Comparison of ENCODE assay signal across 8 cellular contexts in the genomic region with DNA sequence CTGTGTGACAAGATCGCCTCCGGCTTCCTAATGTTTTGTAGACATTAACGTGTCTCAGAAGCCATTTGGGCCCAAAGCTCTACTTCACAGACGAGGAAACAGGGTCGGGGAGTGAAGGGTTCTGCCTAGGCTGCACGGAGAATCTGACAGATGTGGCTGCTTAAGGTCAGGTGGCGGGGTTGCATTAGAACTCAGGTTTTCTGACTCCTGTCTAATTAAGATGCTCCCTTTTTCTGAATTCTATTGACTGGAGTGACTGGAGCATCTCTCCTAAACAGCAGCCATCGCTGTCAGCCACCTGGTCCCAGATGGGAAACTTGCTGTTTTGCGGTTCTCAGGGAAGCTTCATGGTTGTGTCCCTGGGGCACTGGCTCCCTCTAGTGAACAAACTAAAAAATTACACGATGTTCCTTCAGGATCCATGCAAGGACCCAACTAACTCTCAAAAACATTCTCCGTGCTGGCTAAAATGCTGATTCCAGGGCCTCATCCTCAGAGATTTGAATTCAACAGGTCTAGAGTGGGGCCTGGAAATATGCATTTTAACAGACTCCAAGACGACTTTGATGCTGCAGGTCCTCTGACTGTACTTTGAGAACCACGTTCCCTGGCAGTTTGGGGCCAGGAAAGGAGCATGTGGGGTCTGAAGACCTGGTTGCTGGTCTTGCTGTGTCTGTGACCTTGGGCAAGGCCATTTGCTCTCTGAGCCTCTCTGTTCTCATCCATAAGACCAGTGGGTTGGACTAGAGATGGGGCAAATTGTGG.
DNase-seq lines count a peak whose midpoint lies in the region; ATAC-seq, FAIRE-seq and TF ChIP-seq lines count a peak whose summit lies in the region.

No MANE protein-coding gene starts in this region.

- in situ Hi-C loops in G401 (cut with HindIII; ENCODE audit: low sequenced_read_pairs) = no loop called here

- FAIRE-seq in keratinocyte (lab: Jason Lieb, UNC) = peak; percentile 69

- H3K27me3 ChIP-seq in keratinocyte (ENCODE audit: control insufficient read depth, extremely low read depth, insufficient read depth, low read length) = no peaks in the 10 kb centered on the region

- H3K9me1 ChIP-seq in keratinocyte (ENCODE audit: control insufficient read depth, extremely low read depth, insufficient read depth, low read length) = no peaks in the 10 kb centered on the region

- H3K4me3 Mint-ChIP-seq in T-helper 17 cell = no peak overlapping the region

- H4K20me1 ChIP-seq in keratinocyte (ENCODE audit: control insufficient read depth, extremely low read depth, insufficient read depth, low read length) = no peaks in the 10 kb centered on the region

- ATAC-seq in T-helper 17 cell (peak; percentile 50), HG03159 (IDR thresholded peaks at IDR 0.05; ENCODE audit: unreplicated experiment) (no peak), GM18870 (IDR thresholded peaks at IDR 0.05; ENCODE audit: unreplicated experiment) (no peak)

- no peaks in the 10 kb centered on the region for H3K79me2 ChIP-seq in keratinocyte (ENCODE audit: control insufficient read depth, insufficient read depth, low read length)

- peaks cover 18% of the 10 kb centered on the region for H3K27me3 Mint-ChIP-seq in T-helper 17 cell

- no peak overlapping the region for H3K4me3 ChIP-seq in LNCaP clone FGC (ENCODE audit: low read depth, low read length)
- H3K4me3 ChIP-seq in keratinocyte (ENCODE audit: control insufficient read depth in 2 of 3, extremely low read depth in 1 of 3, insufficient read depth in 2 of 3, low read depth in 1 of 3, low read length in 3 of 3) = no peak overlapping the region

- DNase-seq in G401 (ENCODE audit: low spot score) = peak; percentile 71
- DNase-seq in LNCaP clone FGC (ENCODE audit: low read depth) = peak; percentile 3
- DNase-seq in T-helper 17 cell = no peak
- peak in 31 of 61 donors; percentile 3 to 72 (median 25) for DNase-seq in caudate nucleus (lab: John Stamatoyannopoulos, UW)
- peak; percentile 9 for DNase-seq in keratinocyte (ENCODE audit: low read depth, low spot score)
- DNase-seq in stimulated activated CD4-positive, alpha-beta T cell treated with anti-CD3 and anti-CD28 coated beads, Interleukin-1b, Interleukin-23, amount 100 ng/mL, for 48 hours = peak; percentile 42

- H3K36me3 ChIP-seq in keratinocyte (ENCODE audit: control insufficient read depth in 2 of 2, extremely low read depth in 1 of 2, insufficient read depth in 2 of 2, low read length in 2 of 2) = no peaks in the 10 kb centered on the region

- peak; percentile 78 for TF ChIP-seq CTCF in LNCaP clone FGC (IDR thresholded peaks at IDR 0.05; ENCODE audit: control insufficient read depth, extremely low read depth, insufficient read depth)
- TF ChIP-seq CTCF in keratinocyte (optimal IDR thresholded peaks at IDR 0.05 in 1 of 3, IDR thresholded peaks at IDR 0.05 in 1 of 3, conservative IDR thresholded peaks at IDR 0.05 in 1 of 3; ENCODE audit: extremely low read depth in 1 of 3, insufficient read depth in 2 of 3, low read length in 3 of 3) = peak; percentile 63 to 77 (median 71)

- H3K4me1 Mint-ChIP-seq in T-helper 17 cell = no peaks in the 10 kb centered on the region

- no peak overlapping the region for H3K27ac ChIP-seq in caudate nucleus (ENCODE audit: low read depth, low read length)
- no peak overlapping the region for H3K27ac ChIP-seq in keratinocyte (ENCODE audit: control insufficient read depth, insufficient read depth, low read length)

- peaks cover 2% of the 10 kb centered on the region for H3K36me3 Mint-ChIP-seq in T-helper 17 cell (ENCODE audit: low read depth)

- H3K4me2 ChIP-seq in keratinocyte (ENCODE audit: control insufficient read depth, extremely low read depth, insufficient read depth, low read depth, low read length) = no peak overlapping the region

- no peaks in the 10 kb centered on the region for H3K9me3 ChIP-seq in T-helper 17 cell (ENCODE audit: control insufficient read depth, low read length, poor library complexity, severe bottlenecking)
- peaks cover 4% of the 10 kb centered on the region for H3K9me3 ChIP-seq in keratinocyte (ENCODE audit: control insufficient read depth, low read depth, low read length)

- no peak overlapping the region for H2AFZ ChIP-seq in keratinocyte (ENCODE audit: control insufficient read depth, low read length)

- H3K27ac Mint-ChIP-seq in T-helper 17 cell = no peak overlapping the region

- no peaks in the 10 kb centered on the region for H3K4me1 ChIP-seq in keratinocyte (ENCODE audit: control insufficient read depth, extremely low read depth, insufficient read depth, low read length)

- dilution Hi-C loops in keratinocyte (cut with MboI; ENCODE audit: extremely low pct_ligation_motif_present, low sequenced_read_pairs) = no loop called here

- no peak overlapping the region for H3K9ac ChIP-seq in keratinocyte (ENCODE audit: control insufficient read depth, extremely low read depth, insufficient read depth, low read length)

Comparison
In these comparisons a context has a peak if more than half of its experiments do, and no peak if none do; other contexts are left out.
1. DNase-seq: peak in G401 (single experiment), LNCaP clone FGC (single experiment), caudate nucleus (31 of 61), keratinocyte (single experiment) and stimulated activated CD4-positive, alpha-beta T cell treated with anti-CD3 and anti-CD28 coated beads, Interleukin-1b, Interleukin-23, amount 100 ng/mL, for 48 hours (single experiment); none in T-helper 17 cell (0 of 3).